12 cellular contexts compared by ENCODE assay signal in the genomic region with DNA sequence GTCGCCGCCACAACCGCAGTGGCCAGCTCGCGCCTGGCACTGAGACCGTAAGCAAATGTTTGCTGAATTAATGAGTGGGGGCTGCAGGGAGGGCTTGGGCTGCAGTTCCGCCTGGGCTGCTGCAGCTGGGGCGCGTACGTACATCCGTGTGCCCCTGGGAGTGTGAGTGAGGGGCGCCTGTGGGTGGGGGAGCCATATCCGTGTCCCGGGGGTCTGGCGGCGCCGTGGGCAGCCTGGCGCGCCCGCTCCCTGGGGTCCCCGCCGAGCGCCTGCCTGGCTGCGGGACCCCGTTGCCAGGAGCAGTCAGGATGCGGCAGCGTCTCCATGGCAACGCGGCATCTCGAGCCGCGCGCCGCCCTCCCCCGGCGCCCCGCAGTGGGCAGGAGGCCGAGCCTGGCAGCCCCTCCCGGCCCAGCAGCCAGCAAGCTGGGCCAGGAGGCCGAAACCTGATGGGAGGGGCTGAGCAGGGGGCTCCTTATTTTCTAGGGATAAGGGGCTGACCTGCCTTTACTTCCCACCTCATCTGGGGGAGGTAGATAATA. TPM values are rescaled to one million over a fixed set of nuclear protein-coding genes. Genes with fewer than 3 reads are reported as not detected.
DNase-seq lines count a peak whose midpoint lies in the region; ATAC-seq lines count a peak whose summit lies in the region.
"Had no signal": no experiment of that assay in that cellular context is flagged by ENCODE, and none has a peak within 500 bp of the region (broad histone marks: within the 10 kb centered on the region; RNA-seq: fewer than 3 reads in every experiment).

No MANE protein-coding gene starts in this region.

- intact Hi-C loops in head of caudate nucleus (cut with DNase I), result loop anchor here (5.0 to 10.0 kb wide), 2 partner anchors 52 to 340 kb away; no protein-coding TSS in a partner anchor

- H3K36me3 Mint-ChIP-seq in activated T-cell treated with anti-CD3 and anti-CD28 coated beads, Interleukin-2, amount 50 U/mL, for 4 hours (ENCODE audit: insufficient read depth), result no peaks in the 10 kb centered on the region
- H3K36me3 Mint-ChIP-seq in T-helper 17 cell (ENCODE audit: low read depth), result no peaks in the 10 kb centered on the region
- no peaks in the 10 kb centered on the region for H3K36me3 Mint-ChIP-seq in stimulated activated naive B cell treated with anti-CD40 and anti-IgM and Interleukin-4, amounts not matched to agents 10 μg/mL and 1 μg/mL and 100 μg/mL, for 72 hours
- H3K36me3 Mint-ChIP-seq: CD4-positive, CD25-positive, alpha-beta regulatory T cell had no signal

- H3K27ac Mint-ChIP-seq in T-helper 17 cell, result no peak overlapping the region
- peak overlapping the region; percentile 56 for H3K27ac Mint-ChIP-seq in stimulated activated naive B cell treated with anti-CD40 and anti-IgM and Interleukin-4, amounts not matched to agents 10 μg/mL and 1 μg/mL and 100 μg/mL, for 72 hours
- H3K27ac Mint-ChIP-seq: CD4-positive, CD25-positive, alpha-beta regulatory T cell had no signal

- H3K4me3 Mint-ChIP-seq in activated T-cell treated with anti-CD3 and anti-CD28 coated beads, Interleukin-2, amount 50 U/mL, for 4 hours, result no peak overlapping the region
- H3K4me3 Mint-ChIP-seq in T-helper 17 cell, result peak overlapping the region; percentile 47
- peak overlapping the region; percentile 62 to 78 for H3K4me3 Mint-ChIP-seq in stimulated activated naive B cell treated with anti-CD40 and anti-IgM and Interleukin-4, amounts not matched to agents 10 μg/mL and 1 μg/mL and 100 μg/mL, for 72 hours

- DNase-seq in activated T-cell treated with anti-CD3 and anti-CD28 coated beads for 1 hour (ENCODE audit: low read depth), result peak; percentile 17
- no peak for DNase-seq in activated T-cell treated with anti-CD3 and anti-CD28 coated beads, Interleukin-2, amount 50 U/mL, for 4 hours
- no peak for DNase-seq in T-helper 17 cell
- peak; percentile 65 to 92 (median 84) for DNase-seq in head of caudate nucleus
- no peak for DNase-seq in stimulated activated naive B cell treated with anti-CD40 and anti-IgM and Interleukin-4, amounts not matched to agents 10 μg/mL and 1 μg/mL and 100 μg/mL, for 72 hours
- no peak for DNase-seq in activated naive CD4-positive, alpha-beta T cell treated with anti-CD3 and anti-CD28 coated beads, Interleukin-2, amount 50 U/mL, for 16 hours
- DNase-seq: activated CD4-positive, alpha-beta T cell treated with anti-CD3 and anti-CD28 coated beads for 1 hour; PC-9 had no signal

- no peak for ATAC-seq in activated T-cell treated with anti-CD3 and anti-CD28 coated beads, Interleukin-2, amount 50 U/mL, for 4 hours
- no peak for ATAC-seq in T-helper 17 cell
- ATAC-seq in stimulated activated naive B cell treated with anti-CD40 and anti-IgM and Interleukin-4, amounts not matched to agents 10 μg/mL and 1 μg/mL and 100 μg/mL, for 72 hours (replicated peaks), result peak in 1 of 2 donors; percentile 10
- no peak for ATAC-seq in GM18909 (IDR thresholded peaks at IDR 0.05; ENCODE audit: poor library complexity, unreplicated experiment)
- ATAC-seq in HG03460 (IDR thresholded peaks at IDR 0.05; ENCODE audit: unreplicated experiment), result no peak
- ATAC-seq: gastroesophageal sphincter had no signal

- no peaks in the 10 kb centered on the region for H3K9me3 ChIP-seq in T-helper 17 cell (ENCODE audit: control insufficient read depth, low read length, poor library complexity, severe bottlenecking)
- H3K9me3 ChIP-seq: gastroesophageal sphincter had no signal

- no peaks in the 10 kb centered on the region for H3K9me3 Mint-ChIP-seq in activated T-cell treated with anti-CD3 and anti-CD28 coated beads, Interleukin-2, amount 50 U/mL, for 4 hours
- H3K9me3 Mint-ChIP-seq in stimulated activated naive B cell treated with anti-CD40 and anti-IgM and Interleukin-4, amounts not matched to agents 10 μg/mL and 1 μg/mL and 100 μg/mL, for 72 hours, result no peaks in the 10 kb centered on the region
- H3K9me3 Mint-ChIP-seq: CD4-positive, CD25-positive, alpha-beta regulatory T cell had no signal

- peaks cover 26% of the 10 kb centered on the region for H3K27me3 Mint-ChIP-seq in activated T-cell treated with anti-CD3 and anti-CD28 coated beads, Interleukin-2, amount 50 U/mL, for 4 hours (ENCODE audit: low read depth)
- peaks cover 52% of the 10 kb centered on the region for H3K27me3 Mint-ChIP-seq in T-helper 17 cell
- peaks cover 15 to 26% of the 10 kb centered on the region in 2 donors for H3K27me3 Mint-ChIP-seq in stimulated activated naive B cell treated with anti-CD40 and anti-IgM and Interleukin-4, amounts not matched to agents 10 μg/mL and 1 μg/mL and 100 μg/mL, for 72 hours

- H3K4me1 Mint-ChIP-seq in activated T-cell treated with anti-CD3 and anti-CD28 coated beads, Interleukin-2, amount 50 U/mL, for 4 hours (ENCODE audit: low read depth), result peaks cover 9% of the 10 kb centered on the region
- H3K4me1 Mint-ChIP-seq in T-helper 17 cell, result peaks cover 15% of the 10 kb centered on the region
- peaks cover 43 to 52% of the 10 kb centered on the region in 2 donors for H3K4me1 Mint-ChIP-seq in stimulated activated naive B cell treated with anti-CD40 and anti-IgM and Interleukin-4, amounts not matched to agents 10 μg/mL and 1 μg/mL and 100 μg/mL, for 72 hours

RNA-seq across cellular contexts. Expression of a gene that starts 31.3 kb away (rescaled TPM):
- total RNA-seq in activated T-cell treated with anti-CD3 and anti-CD28 coated beads, Interleukin-2, amount 50 U/mL, for 4 hours, result not detected
- total RNA-seq in T-helper 17 cell, result under 1 TPM in 1 of 2 donors, not detected in 1; 0.07 TPM
- total RNA-seq: CD4-positive, CD25-positive, alpha-beta regulatory T cell had no signal

Comparison
In these comparisons a context has a peak if more than half of its experiments do, and no peak if none do; other contexts are left out.
1. DNase-seq: peak in activated T-cell treated with anti-CD3 and anti-CD28 coated beads for 1 hour (single experiment) and head of caudate nucleus (42 of 42); none in activated T-cell treated with anti-CD3 and anti-CD28 coated beads, Interleukin-2, amount 50 U/mL, for 4 hours (single experiment), T-helper 17 cell (0 of 3), stimulated activated naive B cell treated with anti-CD40 and anti-IgM and Interleukin-4, amounts not matched to agents 10 μg/mL and 1 μg/mL and 100 μg/mL, for 72 hours (single experiment) and activated naive CD4-positive, alpha-beta T cell treated with anti-CD3 and anti-CD28 coated beads, Interleukin-2, amount 50 U/mL, for 16 hours (single experiment).